In the genomic region with DNA sequence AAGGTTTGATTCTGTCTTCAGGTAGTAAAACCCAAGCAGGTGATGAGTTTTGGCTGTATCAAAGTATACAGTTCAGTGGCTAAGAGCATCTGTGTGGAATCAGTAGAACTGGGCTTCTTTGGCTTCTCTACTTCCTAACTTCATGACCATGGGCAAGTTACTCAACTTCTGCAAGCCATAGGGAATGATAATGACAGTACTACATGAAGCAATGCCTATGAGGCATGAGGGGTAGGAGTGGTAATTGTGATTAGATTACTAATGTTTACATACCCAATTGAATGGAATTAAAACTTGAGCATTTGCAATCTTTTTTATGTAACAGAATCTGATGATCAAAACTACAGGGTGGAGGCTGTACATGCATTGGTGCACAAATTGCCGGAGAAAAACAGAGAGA, we compare ENCODE assay signal across 19 cellular contexts.
"Had no signal": no experiment of that assay in that cellular context is flagged by ENCODE, and none has a peak within 500 bp of the region (broad histone marks: within the 10 kb centered on the region; RNA-seq: fewer than 3 reads in every experiment).

No MANE protein-coding gene starts in this region.

- H3K27ac ChIP-seq: SJSA1, SK-N-MC had no signal

- H3K27me3 ChIP-seq: SJSA1 had no signal

- DNase-seq: KBM-7, NCI-H1092, NCI-H1105 treated with DMSO at 0.1 percent for 48 hours, NCI-H1436, NCI-H187, NCI-H2029, NCI-H2081 treated with DMSO at 0.1 percent for 48 hours, NCI-H2171, NCI-H226, NCI-H446, NCI-H510A, NCI-H524 treated with DMSO at 0.1 percent for 48 hours, NCI-H69, NCI-H774, Right ventricle myocardium superior, RPMI8226, SIG-M5 had no signal

- H3K4me3 ChIP-seq: SJSA1, SK-N-MC had no signal

- H3K9me3 ChIP-seq: SJSA1 had no signal
